Comparison of ENCODE assay signal across 9 cellular contexts in the genomic region with DNA sequence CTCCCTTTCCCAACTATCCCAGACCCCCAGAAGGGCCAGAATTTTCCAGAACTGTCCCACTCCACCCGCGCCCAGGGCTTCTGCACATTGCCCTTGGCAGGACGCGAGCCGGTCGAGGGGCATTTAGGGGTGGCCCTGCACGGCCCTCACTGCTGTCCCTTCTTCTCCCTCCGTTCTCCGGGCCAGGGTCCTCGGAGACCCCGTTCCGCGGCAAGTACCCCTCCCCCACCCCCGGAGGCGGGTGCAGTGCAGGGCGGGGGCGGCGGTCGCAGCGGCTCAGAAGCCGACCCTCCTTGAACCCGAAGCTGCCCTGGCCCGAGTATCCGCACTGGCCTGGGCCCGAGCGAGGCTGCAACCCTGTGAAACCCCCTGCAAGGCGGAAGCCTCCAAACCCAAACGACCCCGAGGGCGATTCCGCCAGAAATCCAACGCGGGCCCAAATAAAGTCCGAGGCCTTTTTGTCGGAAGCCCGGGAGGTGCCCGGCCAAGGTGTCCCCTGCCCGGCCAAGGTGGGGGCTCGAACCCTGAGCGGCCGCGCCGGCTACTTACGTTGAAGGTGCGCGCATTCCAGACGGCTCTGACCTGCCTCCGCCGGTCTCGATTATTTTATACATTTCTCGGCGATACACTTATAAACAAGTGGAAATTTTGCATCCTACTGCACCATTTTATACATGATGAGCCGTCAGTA. TPM values are rescaled to one million over a fixed set of nuclear protein-coding genes. Genes with fewer than 3 reads are reported as not detected.
DNase-seq lines count a peak whose midpoint lies in the region; ATAC-seq, FAIRE-seq and TF ChIP-seq lines count a peak whose summit lies in the region.
"Had no signal": no experiment of that assay in that cellular context is flagged by ENCODE, and none has a peak within 500 bp of the region (broad histone marks: within the 10 kb centered on the region; RNA-seq: fewer than 3 reads in every experiment).

No MANE protein-coding gene starts in this region.

- H3K4me2 ChIP-seq in GM12878 (ENCODE audit: control insufficient read depth, insufficient read depth) (no peak overlapping the region; the same call in 1 of the 2 replicates), mesendoderm (ENCODE audit: low read length) (peak overlapping the region; percentile 21)

- CTCF ChIA-PET in GM12878 (lab: Yijun Ruan, JAX): interaction anchor here (1.0 to 1.7 kb wide), 3 partner anchors 21 to 192 kb away, joined by 3 to 6 read pairs (median 4); no protein-coding TSS in a partner anchor

- H3K27me3 ChIP-seq in heart left ventricle (peaks cover 32 to 80% (median 67%) of the 10 kb centered on the region in 9 donors), GM12878 (replicated peaks in 1 of 2; ENCODE audit: control insufficient read depth in 2 of 2, insufficient read depth in 2 of 2, low read length in 1 of 2) (peaks cover 22 to 24% of the 10 kb centered on the region in 2 experiments), mesendoderm (ENCODE audit: insufficient read depth, low read length, poor library complexity) (peaks cover 68% of the 10 kb centered on the region), upper lobe of left lung (peaks cover 0 to 53% (median 28%) of the 10 kb centered on the region in 4 donors)

- intact Hi-C loops in heart left ventricle (cut with DNase I) (loop anchor here in 9 of 10 donors (2.0 to 10.0 kb wide), 6 partner anchors 189 to 627 kb away; a partner anchor contains a TSS), Right ventricle myocardium superior (cut with DNase I) (loop anchor here (10.0 kb wide), 1 partner anchor 597 kb away; no protein-coding TSS in a partner anchor), GM12878 (cut with micrococcal nuclease; ENCODE audit: unreplicated experiment) (loop anchor here (2.0 kb wide), 1 partner anchor 601 kb away; no protein-coding TSS in a partner anchor)

- no peak overlapping the region for H2AK5ac ChIP-seq in mesendoderm (ENCODE audit: low read length)

- ATAC-seq in heart left ventricle (no peak), Right ventricle myocardium superior (ENCODE audit: poor library complexity) (no peak), GM12878 (peak; percentile 20; the same call in 2 of the 3 replicates), upper lobe of left lung (ENCODE audit: low FRiP score in 2 of 2) (no peak), HG02610 (IDR thresholded peaks at IDR 0.05; ENCODE audit: unreplicated experiment) (no peak)

- no peak for DNase-seq in heart left ventricle
- DNase-seq in Right ventricle myocardium superior: no peak
- no peak for DNase-seq in GM12878 (ENCODE audit: low read depth, low spot score)
- DNase-seq in mesendoderm: peak; percentile 14
- peak in 1 of 2 donors; percentile 81 for DNase-seq in upper lobe of left lung
- DNase-seq in NK-92 treated with Interleukin-12 subunit alpha and Interleukin-12 subunit beta, amount 100 ng/mL, for 24 hours (lab: John Stamatoyannopoulos, UW): no peak
- no peak for DNase-seq in medulla oblongata (ENCODE audit: extremely low spot score)
- DNase-seq: DND-41 had no signal

- peaks cover 4 to 35% (median 22%) of the 10 kb centered on the region in 12 donors for H3K4me1 ChIP-seq in heart left ventricle
- no peaks in the 10 kb centered on the region for H3K4me1 ChIP-seq in GM12878 (ENCODE audit: control insufficient read depth, insufficient read depth, low read length)
- no peaks in the 10 kb centered on the region for H3K4me1 ChIP-seq in mesendoderm (ENCODE audit: control insufficient read depth, low read depth, low read length)
- peaks cover 24 to 36% (median 29%) of the 10 kb centered on the region in 4 donors for H3K4me1 ChIP-seq in upper lobe of left lung

- no peak overlapping the region for H3K27ac ChIP-seq in heart left ventricle
- H3K27ac ChIP-seq in GM12878 (ENCODE audit: control insufficient read depth, insufficient read depth): no peak overlapping the region
- no peak overlapping the region for H3K27ac ChIP-seq in mesendoderm (ENCODE audit: low read depth, low read length)
- H3K27ac ChIP-seq in upper lobe of left lung: no peak overlapping the region

- 1 to 5% (median 3%) methylated on average over 18 to 53 of the region's 53 CpGs for WGBS in heart left ventricle, 4 donors
- WGBS in GM12878 (ENCODE audit: insufficient coverage, insufficient replicate concordance, low lambda C conversion rate, missing lambda C conversion rate): 14% methylated on average over 52 of the region's 53 CpGs
- WGBS in mesendoderm (ENCODE audit: extremely low coverage, insufficient coverage, low lambda C conversion rate): no CpG with 5 or more reads among the region's 53 CpGs
- 1 to 3% methylated on average over 25 to 33 of the region's 53 CpGs for WGBS in upper lobe of left lung, 2 donors

- SMC1A ChIA-PET in GM12878 (lab: Charles Lee; ENCODE audit: uncharacterized antibody, unreplicated experiment): no interaction called here

- H2BK15ac ChIP-seq in mesendoderm (replicated peaks; ENCODE audit: low read depth): no peak overlapping the region

- TF ChIP-seq POLR2A in heart left ventricle (IDR thresholded peaks at IDR 0.05) (no peak), GM12878 (IDR thresholded peaks at IDR 0.05; ENCODE audit: low read depth, low read length) (no peak), upper lobe of left lung (IDR thresholded peaks at IDR 0.05) (no peak)

- H3K9ac ChIP-seq in GM12878 (ENCODE audit: control insufficient read depth, insufficient read depth, low read length): no peak overlapping the region
- H3K9ac ChIP-seq in mesendoderm (ENCODE audit: low read length): no peak overlapping the region

- H3K79me2 ChIP-seq in GM12878 (ENCODE audit: control insufficient read depth, insufficient read depth, low read length): no peaks in the 10 kb centered on the region
- H3K79me2 ChIP-seq in mesendoderm (ENCODE audit: control insufficient read depth, insufficient read depth, low read length): no peaks in the 10 kb centered on the region

- H3K23ac ChIP-seq in mesendoderm (ENCODE audit: low read length): no peak overlapping the region

- no peak overlapping the region for H2BK5ac ChIP-seq in mesendoderm (ENCODE audit: low read length)

- no peak overlapping the region for H3K56ac ChIP-seq in mesendoderm (ENCODE audit: low read length)

- H4K20me1 ChIP-seq in GM12878 (ENCODE audit: control insufficient read depth, insufficient read depth): no peaks in the 10 kb centered on the region

- no peak overlapping the region for H4K8ac ChIP-seq in mesendoderm (ENCODE audit: low read depth, low read length)

- no peak overlapping the region for H3K18ac ChIP-seq in mesendoderm (ENCODE audit: low read length)

- TF ChIP-seq RAD21 in GM12878 (IDR thresholded peaks at IDR 0.05; ENCODE audit: insufficient read depth, low read depth, low read length): no peak

- H2AFZ ChIP-seq in GM12878 (ENCODE audit: control insufficient read depth, low read depth, low read length): no peak overlapping the region

- H3K4ac ChIP-seq in mesendoderm (ENCODE audit: low read depth, low read length): no peak overlapping the region

- H3K9me3 ChIP-seq in heart left ventricle: no peaks in the 10 kb centered on the region
- H3K9me3 ChIP-seq in GM12878 (replicated peaks; ENCODE audit: control insufficient read depth, insufficient read depth, low read length): no peaks in the 10 kb centered on the region
- H3K9me3 ChIP-seq in upper lobe of left lung: no peaks in the 10 kb centered on the region

- in situ Hi-C loops in GM12878 (cut with MboI): no loop called here

- H3K4me3 ChIP-seq in heart left ventricle: peak overlapping the region; percentile 10 to 53 (median 40)
- no peak overlapping the region for H3K4me3 ChIP-seq in GM12878
- no peak overlapping the region for H3K4me3 ChIP-seq in mesendoderm (ENCODE audit: low read length)
- peak overlapping the region; percentile 2 to 47 (median 36) for H3K4me3 ChIP-seq in upper lobe of left lung

- POLR2A ChIA-PET in GM12878 (lab: Charles Lee): no interaction called here

- TF ChIP-seq CTCF in heart left ventricle (IDR thresholded peaks at IDR 0.05) (no peak), GM12878 (IDR thresholded peaks at IDR 0.05 in 2 of 3, conservative IDR thresholded peaks at IDR 0.05 in 1 of 3; ENCODE audit: control insufficient read depth in 2 of 3, extremely low read depth in 1 of 3, insufficient read depth in 1 of 3, low read depth in 3 of 3, low read length in 3 of 3) (no peak), upper lobe of left lung (IDR thresholded peaks at IDR 0.05) (no peak)

- no TSS peak for BruUV-seq in GM12878 (replicated peaks; lab: Mats Ljungman, UMichigan)

- RAD21 ChIA-PET in GM12878 (lab: Charles Lee; ENCODE audit: unreplicated experiment): no interaction called here

- no peak for FAIRE-seq in GM12878 (lab: Jason Lieb, UNC)

- TF ChIP-seq EP300 in GM12878 (IDR thresholded peaks at IDR 0.05; ENCODE audit: borderline replicate concordance in 1 of 2, control insufficient read depth in 1 of 2, low read depth in 2 of 2, low read length in 2 of 2) (no peak), upper lobe of left lung (IDR thresholded peaks at IDR 0.05) (no peak)

- H3K36me3 ChIP-seq in heart left ventricle: no peaks in the 10 kb centered on the region
- H3K36me3 ChIP-seq in GM12878 (ENCODE audit: control insufficient read depth in 2 of 2, insufficient read depth in 2 of 2, low read length in 1 of 2): no peaks in the 10 kb centered on the region
- no peaks in the 10 kb centered on the region for H3K36me3 ChIP-seq in mesendoderm (ENCODE audit: control insufficient read depth, insufficient read depth, low read length)
- H3K36me3 ChIP-seq in upper lobe of left lung: no peaks in the 10 kb centered on the region

- no peak overlapping the region for H2BK120ac ChIP-seq in mesendoderm (ENCODE audit: low read depth, low read length)

- no peak overlapping the region for H4K5ac ChIP-seq in mesendoderm (ENCODE audit: low read length)

- H3K79me1 ChIP-seq in mesendoderm (ENCODE audit: low read length): no peaks in the 10 kb centered on the region

RNA-seq across cellular contexts. Expression of a gene that starts 53.2 kb away (rescaled TPM):
- total RNA-seq in heart left ventricle: 10 to 100 TPM; 22.6 to 41.5 (median 27.8) TPM
- polyA plus RNA-seq in heart left ventricle: 10 to 100 TPM in 1 of 2 donors, 1 to 10 TPM in 1; 5.4 to 18.4 TPM
- 19.6 TPM for total RNA-seq in Right ventricle myocardium superior
- 53.4 and 58.9 TPM in 2 replicates for total RNA-seq in GM12878 (2013; cell fraction: nucleolus; rRNA removed)
- total RNA-seq in GM12878 (2014; rRNA removed): 33.4 and 41.5 TPM in 2 replicates
- total RNA-seq in GM12878 (2014; rRNA removed; fragmentation: Illumina TruSeq; extraction: Trizol): 32.6 and 34.2 TPM in 2 replicates
- 39.1 and 41.6 TPM in 2 replicates for total RNA-seq in GM12878 (2021)
- 6.7 TPM for polyA plus RNA-seq in GM12878 (2011; ENCODE audit: low read depth)
- polyA plus RNA-seq in GM12878 (2011; rRNA removed): 51.0 and 60.2 TPM in 2 replicates
- 45.6 and 52.5 TPM in 2 replicates for polyA plus RNA-seq in GM12878 (2011; cell fraction: cytosol; rRNA removed)
- 15.5 and 18.9 TPM in 2 replicates for polyA plus RNA-seq in GM12878 (2011; cell fraction: nucleus; rRNA removed)
- 7.9 and 10.2 TPM in 2 replicates for polyA plus RNA-seq in GM12878 (2012)
- polyA plus RNA-seq in GM12878 (2014; fragmentation: Illumina TruSeq; extraction: Trizol): 32.7 and 33.5 TPM in 2 replicates
- polyA plus RNA-seq in GM12878 (2014; fragmentation: Nextera tagmentation; extraction: Ambion mirVana): 10 to 100 TPM in 1 of 2 experiments, 1 to 10 TPM in 1; 7.9 to 16.0 TPM
- 23.3 and 25.5 TPM in 2 replicates for polyA plus RNA-seq in GM12878 (2014; rRNA removed)
- 10 to 100 TPM; 31.2 to 37.8 TPM for polyA plus RNA-seq in GM12878 (2016; fragmentation: Nextera tagmentation; extraction: Ambion mirVana)
- polyA minus RNA-seq in GM12878 (2011; rRNA and poly(A)+ RNA removed): 104 and 129 TPM in 2 replicates
- 38.0 and 45.0 TPM in 2 replicates for polyA minus RNA-seq in GM12878 (2011; cell fraction: cytosol; rRNA and poly(A)+ RNA removed)
- 15.1 and 29.5 TPM in 2 replicates for polyA minus RNA-seq in GM12878 (2011; cell fraction: nucleus; rRNA and poly(A)+ RNA removed)
- polyA plus RNA-seq in mesendoderm (2013, experiment 1 of 2): 71.1 TPM
- polyA plus RNA-seq in mesendoderm (2013, experiment 2 of 2): 72.8 TPM
- 10 to 100 TPM; 14.7 to 68.9 (median 46.9) TPM for total RNA-seq in upper lobe of left lung

Comparison
In these comparisons a context has a peak if more than half of its experiments do, and no peak if none do; other contexts are left out.
1. H3K4me3 ChIP-seq: peak in heart left ventricle (12 of 12) and upper lobe of left lung (4 of 4); none in GM12878 (single experiment) and mesendoderm (single experiment).